Comparison of ENCODE assay signal across 29 cellular contexts in genomic region chr5:152106571-152106970, GRCh38.
"Had no signal": no experiment of that assay in that cellular context is flagged by ENCODE, and none has a peak within 500 bp of the region (broad histone marks: within the 10 kb centered on the region; RNA-seq: fewer than 3 reads in every experiment).

No MANE protein-coding gene starts in this region.

- H3K9ac ChIP-seq: neural progenitor cell had no signal

- H2AFZ ChIP-seq: neural progenitor cell had no signal

- H3K27me3 ChIP-seq: left lung, neural progenitor cell, ovary, stomach, testis, tibial artery, upper lobe of right lung had no signal

- ATAC-seq: left colon; left lung; lower lobe of right lung; natural killer cell; right cardiac atrium; sciatic nerve; stimulated activated naive B cell treated with anti-CD40 and anti-IgM and Interleukin-4, amounts not matched to agents 10 μg/mL and 1 μg/mL and 100 μg/mL, for 72 hours; stimulated activated naive CD8-positive, alpha-beta T cell treated with anti-CD3 and anti-CD28 coated beads, Interleukin-15, Interleukin-2, amounts not matched to agents 100 U/mL and 50 U/mL, for 24 hours; upper lobe of right lung had no signal

- DNase-seq: immature natural killer cell; kidney; left colon; left lung; lower lobe of right lung; mammary epithelial cell; mesenchymal stem cell; naive B cell; natural killer cell; nephron progenitor cell; ovary; retina; right cardiac atrium; stimulated activated CD4-positive, alpha-beta T cell treated with anti-CD3 and anti-CD28 coated beads, Interleukin-12 subunit alpha, Interleukin-12 subunit beta, amount 100 ng/mL, for 4 hours; stimulated activated CD4-positive, alpha-beta T cell treated with anti-CD3 and anti-CD28 coated beads, Interleukin-15, amount 100 ng/mL, for 24 hours; stimulated activated CD4-positive, alpha-beta T cell treated with anti-CD3 and anti-CD28 coated beads, Interleukin-2, amount 100 ng/mL, for 24 hours; stimulated activated CD4-positive, alpha-beta T cell treated with anti-CD3 and anti-CD28 coated beads, Interleukin-4, amount 100 ng/mL, for 1 hour; stimulated activated naive B cell treated with anti-CD40 and anti-IgM and Interleukin-4, amounts not matched to agents 10 μg/mL and 1 μg/mL and 100 μg/mL, for 72 hours; stimulated activated naive CD8-positive, alpha-beta T cell treated with anti-CD3 and anti-CD28 coated beads, Interleukin-15, Interleukin-2, amounts not matched to agents 100 U/mL and 50 U/mL, for 24 hours; stomach; testis; tibial artery; trophoblast cell; upper lobe of right lung had no signal

- H3K4me1 ChIP-seq: left lung, lower lobe of right lung, stomach, testis, tibial artery, upper lobe of right lung had no signal

- H3K27me3 Mint-ChIP-seq: progenitor cell of endocrine pancreas had no signal

- H3K36me3 Mint-ChIP-seq: immature natural killer cell; mesothelial cell of epicardium; naive B cell; natural killer cell; neural progenitor cell; stimulated activated naive B cell treated with anti-CD40 and anti-IgM and Interleukin-4, amounts not matched to agents 10 μg/mL and 1 μg/mL and 100 μg/mL, for 72 hours had no signal

- H3K4me3 ChIP-seq: left lung, lower lobe of right lung, neural progenitor cell, ovary, skin epidermis, stomach, testis, tibial artery, upper lobe of right lung had no signal

- H3K4me3 Mint-ChIP-seq: immature natural killer cell; mesothelial cell of epicardium; naive B cell; natural killer cell; nephron progenitor cell; neural progenitor cell; stimulated activated naive B cell treated with anti-CD40 and anti-IgM and Interleukin-4, amounts not matched to agents 10 μg/mL and 1 μg/mL and 100 μg/mL, for 72 hours had no signal

- H3K9me3 ChIP-seq: left lung, lower lobe of right lung, ovary, stomach, testis, upper lobe of right lung had no signal

- H3K4me1 Mint-ChIP-seq: immature natural killer cell, mesothelial cell of epicardium, naive B cell, natural killer cell had no signal

- H3K27ac Mint-ChIP-seq: immature natural killer cell; mesothelial cell of epicardium; naive B cell; natural killer cell; nephron progenitor cell; progenitor cell of endocrine pancreas; stimulated activated naive B cell treated with anti-CD40 and anti-IgM and Interleukin-4, amounts not matched to agents 10 μg/mL and 1 μg/mL and 100 μg/mL, for 72 hours had no signal

- H3K36me3 ChIP-seq: left lung, lower lobe of right lung, neural progenitor cell, ovary, stomach, tibial artery, upper lobe of right lung had no signal

- H3K27ac ChIP-seq: left lung, lower lobe of right lung, neural progenitor cell, ovary, skin epidermis, stomach, testis, tibial artery, upper lobe of right lung had no signal
